8 cellular contexts compared by ENCODE assay signal in genomic region chr18:63319383-63320040, GRCh38. TPM values are rescaled to one million over a fixed set of nuclear protein-coding genes. Genes with fewer than 3 reads are reported as not detected.
DNase-seq lines count a peak whose midpoint lies in the region; ATAC-seq and TF ChIP-seq lines count a peak whose summit lies in the region.

Gene BCL2, minus strand, starts transcription at chr18:63319769.

- H3K4me1 Mint-ChIP-seq in CD14-positive monocyte: peaks cover 56% of the 10 kb centered on the region

- peak within 1 kb of the TSS; percentile 60 for H3K4me3 ChIP-seq in SJSA1

- peak within 1 kb of the TSS; percentile 97 to 99 for H3K4me3 Mint-ChIP-seq in CD14-positive monocyte

- no peak for TF ChIP-seq CTCF in CD14-positive monocyte (IDR thresholded peaks at IDR 0.05)

- H3K4me1 ChIP-seq in SJSA1 (replicated peaks): peaks cover 29% of the 10 kb centered on the region

- H3K9me3 ChIP-seq in SJSA1 (replicated peaks): no peaks in the 10 kb centered on the region

- H3K27ac Mint-ChIP-seq in CD14-positive monocyte: peak within 1 kb of the TSS; percentile 42 to 94 (median 86)

- no peaks in the 10 kb centered on the region for H3K27me3 ChIP-seq in SJSA1 (replicated peaks)

- no peaks in the 10 kb centered on the region for H3K36me3 ChIP-seq in SJSA1

- H3K27me3 Mint-ChIP-seq in CD14-positive monocyte (ENCODE audit: low read depth in 3 of 3): peaks cover 8 to 15% (median 8%) of the 10 kb centered on the region in 3 donors

- peak within 1 kb of the TSS; percentile 78 for H3K27ac ChIP-seq in SJSA1

- ATAC-seq in GM19328 (IDR thresholded peaks at IDR 0.05; ENCODE audit: unreplicated experiment) (peak; percentile 19), HG03565 (IDR thresholded peaks at IDR 0.05; ENCODE audit: unreplicated experiment) (peak; percentile 0), GM18517 (IDR thresholded peaks at IDR 0.05; ENCODE audit: unreplicated experiment) (no peak)

- DNase-seq in CD14-positive monocyte (ENCODE audit: low spot score) (no peak), SJSA1 (ENCODE audit: low read depth in 1 of 2, low spot score in 2 of 2) (peak; percentile 50 to 55), cerebellar cortex (ENCODE audit: low spot score) (peak; percentile 50), kidney tubule cell (ENCODE audit: low spot score) (peak; percentile 48)
- DNase-seq in stimulated activated CD4-positive, alpha-beta T cell treated with anti-CD3 and anti-CD28 coated beads, Interleukin-4, amount 100 ng/mL, for 24 hours: peak; percentile 42

- H3K36me3 Mint-ChIP-seq in CD14-positive monocyte: peaks cover 0 to 2% of the 10 kb centered on the region in 2 donors

- intact Hi-C loops in CD14-positive monocyte (cut with micrococcal nuclease): loop anchor here (5.0 to 10.0 kb wide), 3 partner anchors 62 to 305 kb away; no protein-coding TSS in a partner anchor

- no peaks in the 10 kb centered on the region for H3K9me3 Mint-ChIP-seq in CD14-positive monocyte

RNA-seq across cellular contexts. Expression of gene BCL2, which starts in this region (rescaled TPM):
- 1 to 10 TPM in 1 of 2 donors, under 1 TPM in 1; 0.58 to 1.1 TPM for polyA plus RNA-seq in CD14-positive monocyte
- total RNA-seq in SJSA1 (2014; rRNA removed; shearing (Covaris generic)): 4.2 and 7.8 TPM in 2 replicates
